Comparison of ENCODE assay signal across 15 cellular contexts in the genomic region with DNA sequence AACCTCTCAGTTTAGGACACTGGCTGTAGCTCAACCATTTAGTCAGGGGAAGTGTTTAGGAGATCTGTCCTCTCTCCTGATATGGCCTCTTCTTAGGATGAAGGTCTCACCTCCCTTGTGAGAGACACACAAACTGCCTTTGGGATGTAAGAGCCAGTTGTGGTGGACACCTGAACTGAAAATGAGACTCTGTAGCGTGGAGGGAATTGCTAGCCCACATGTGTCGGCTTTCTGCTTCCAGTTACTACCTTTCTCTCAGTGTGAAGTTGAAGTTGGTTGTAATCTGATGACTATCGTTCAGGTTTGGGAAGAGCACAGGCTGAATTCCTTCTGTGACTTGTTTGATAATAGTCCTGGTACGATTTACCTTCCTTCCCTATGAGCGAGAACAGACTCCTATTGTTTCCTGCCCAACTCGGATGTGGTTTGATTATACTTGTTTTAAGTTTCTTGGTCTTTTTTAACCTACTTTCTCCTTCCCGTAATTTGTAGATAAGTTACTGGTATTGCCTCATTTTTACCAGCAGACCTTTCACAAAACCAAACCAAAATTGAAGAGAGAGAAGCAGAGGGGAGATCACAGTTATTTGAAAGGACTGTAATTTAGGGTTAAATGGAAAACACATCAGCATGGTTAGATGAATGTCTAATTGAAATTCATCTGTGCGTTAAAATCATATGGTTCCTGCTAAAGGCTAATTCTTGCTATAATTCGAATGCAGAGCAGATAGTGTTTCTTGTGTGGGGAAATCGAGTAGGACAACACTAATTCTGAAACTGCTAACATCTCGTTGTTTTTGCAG. TPM values are rescaled to one million over a fixed set of nuclear protein-coding genes. Genes with fewer than 3 reads are reported as not detected.
DNase-seq lines count a peak whose midpoint lies in the region; ATAC-seq and TF ChIP-seq lines count a peak whose summit lies in the region.
"Had no signal": no experiment of that assay in that cellular context is flagged by ENCODE, and none has a peak within 500 bp of the region (broad histone marks: within the 10 kb centered on the region; RNA-seq: fewer than 3 reads in every experiment).

No MANE protein-coding gene starts in this region.

- peak overlapping the region; percentile 1 to 68 (median 28) for H3K27ac Mint-ChIP-seq in CD4-positive, alpha-beta memory T cell
- H3K27ac Mint-ChIP-seq in activated B cell treated with CpG ODN at 0.5 μM for 24 hours = peak overlapping the region; percentile 47
- H3K27ac Mint-ChIP-seq in effector memory CD8-positive, alpha-beta T cell = peak overlapping the region; percentile 2 to 39

- H3K27me3 Mint-ChIP-seq in CD4-positive, alpha-beta memory T cell = no peaks in the 10 kb centered on the region
- H3K27me3 Mint-ChIP-seq in activated B cell treated with CpG ODN at 0.5 μM for 24 hours = no peaks in the 10 kb centered on the region
- no peaks in the 10 kb centered on the region for H3K27me3 Mint-ChIP-seq in effector memory CD8-positive, alpha-beta T cell

- H3K4me1 Mint-ChIP-seq in CD4-positive, alpha-beta memory T cell = peaks cover 42 to 68% (median 60%) of the 10 kb centered on the region in 4 donors
- peaks cover 62% of the 10 kb centered on the region for H3K4me1 Mint-ChIP-seq in activated B cell treated with CpG ODN at 0.5 μM for 24 hours
- H3K4me1 Mint-ChIP-seq in effector memory CD8-positive, alpha-beta T cell (ENCODE audit: low read depth in 2 of 2) = peaks cover 23 to 42% of the 10 kb centered on the region in 2 donors

- peak overlapping the region; percentile 50 to 87 (median 74) for H3K4me3 Mint-ChIP-seq in CD4-positive, alpha-beta memory T cell
- no peak overlapping the region for H3K4me3 Mint-ChIP-seq in activated B cell treated with CpG ODN at 0.5 μM for 24 hours
- H3K4me3 Mint-ChIP-seq in effector memory CD8-positive, alpha-beta T cell = peak overlapping the region; percentile 53

- H3K9ac ChIP-seq in DND-41 (ENCODE audit: low read depth, low read length) = peak overlapping the region; percentile 28

- TF ChIP-seq CTCF in DND-41 (IDR thresholded peaks at IDR 0.05; ENCODE audit: borderline replicate concordance, extremely low read depth, low read length, poor library complexity, severe bottlenecking) (no peak), activated B cell treated with CpG ODN at 0.5 μM for 24 hours (IDR thresholded peaks at IDR 0.05) (no peak), coronary artery (IDR thresholded peaks at IDR 0.05) (no peak)

- POLR2A ChIA-PET in CD4-positive, alpha-beta memory T cell (lab: Charles Lee; ENCODE audit: partially characterized antibody) = no interaction called here
- POLR2A ChIA-PET in activated B cell treated with CpG ODN at 0.5 μM for 24 hours (lab: Charles Lee) = no interaction called here

- H3K4me3 ChIP-seq in CD4-positive, alpha-beta memory T cell (ENCODE audit: low read length in 2 of 2) = peak overlapping the region in 1 of 2 donors; percentile 32
- H3K4me3 ChIP-seq in DND-41 (ENCODE audit: low read depth in 1 of 2, low read length in 2 of 2) (peak overlapping the region in 1 of 2 experiments; percentile 10; a peak in 1 of 4 replicates), coronary artery (no peak overlapping the region)
- H3K4me3 ChIP-seq: ovary, upper lobe of right lung had no signal

- peak overlapping the region; percentile 34 for H3K27ac ChIP-seq in CD4-positive, alpha-beta memory T cell (ENCODE audit: low read depth, low read length)
- H3K27ac ChIP-seq in DND-41 (ENCODE audit: low read length) (peak overlapping the region; percentile 77), coronary artery (no peak overlapping the region)
- H3K27ac ChIP-seq: ovary, upper lobe of right lung had no signal

- intact Hi-C loops in CD4-positive, alpha-beta memory T cell (cut with micrococcal nuclease) = no loop called here
- intact Hi-C loops in activated B cell treated with CpG ODN at 0.5 μM for 24 hours (cut with micrococcal nuclease) = no loop called here

- no peak overlapping the region for H2AFZ ChIP-seq in DND-41 (ENCODE audit: low read depth, low read length)

- H3K4me2 ChIP-seq in DND-41 (ENCODE audit: insufficient read depth, low read length) = peak overlapping the region; percentile 44

- no peaks in the 10 kb centered on the region for H3K36me3 ChIP-seq in CD4-positive, alpha-beta memory T cell (ENCODE audit: insufficient read depth, low read length)
- H3K36me3 ChIP-seq in DND-41 (ENCODE audit: insufficient read depth, low read length) = peaks cover 67% of the 10 kb centered on the region
- H3K36me3 ChIP-seq: ovary had no signal

- CTCF ChIA-PET in CD4-positive, alpha-beta memory T cell (lab: Charles Lee; ENCODE audit: partially characterized antibody) = interaction anchor here (1.1 kb wide), 1 partner anchor 311 kb away, joined by 3 read pairs; no protein-coding TSS in a partner anchor
- CTCF ChIA-PET in activated B cell treated with CpG ODN at 0.5 μM for 24 hours (lab: Charles Lee) = no interaction called here

- peaks cover 0 to 3% (median 0%) of the 10 kb centered on the region in 8 donors for H3K9me3 Mint-ChIP-seq in CD4-positive, alpha-beta memory T cell
- no peaks in the 10 kb centered on the region for H3K9me3 Mint-ChIP-seq in activated B cell treated with CpG ODN at 0.5 μM for 24 hours
- H3K9me3 Mint-ChIP-seq in effector memory CD8-positive, alpha-beta T cell = no peaks in the 10 kb centered on the region

- ATAC-seq in DND-41 (ENCODE audit: insufficient read depth, low read depth) (peak; percentile 75), activated B cell treated with CpG ODN at 0.5 μM for 24 hours (ENCODE audit: low read depth) (no peak), HG03521 (IDR thresholded peaks at IDR 0.05; ENCODE audit: unreplicated experiment) (no peak)
- peak; percentile 41 for ATAC-seq in effector memory CD8-positive, alpha-beta T cell (replicated peaks)
- ATAC-seq: left lobe of liver had no signal

- H3K36me3 Mint-ChIP-seq in CD4-positive, alpha-beta memory T cell = peaks cover 30% of the 10 kb centered on the region in 2 donors
- H3K36me3 Mint-ChIP-seq in activated B cell treated with CpG ODN at 0.5 μM for 24 hours (ENCODE audit: low read depth) = peaks cover 80% of the 10 kb centered on the region
- H3K36me3 Mint-ChIP-seq in effector memory CD8-positive, alpha-beta T cell (ENCODE audit: insufficient read depth) = peaks cover 3% of the 10 kb centered on the region

- H3K79me2 ChIP-seq in DND-41 (ENCODE audit: insufficient read depth, low read length) = peaks cover 26% of the 10 kb centered on the region

- no peaks in the 10 kb centered on the region for H3K27me3 ChIP-seq in CD4-positive, alpha-beta memory T cell (ENCODE audit: insufficient read depth, low read length)
- no peaks in the 10 kb centered on the region for H3K27me3 ChIP-seq in DND-41 (ENCODE audit: insufficient read depth, low read length, poor library complexity)
- H3K27me3 ChIP-seq: ovary, upper lobe of right lung had no signal

- peak in 4 of 5 donors; percentile 14 to 36 (median 23) for DNase-seq in CD4-positive, alpha-beta memory T cell
- peak; percentile 45 for DNase-seq in DND-41
- no peak for DNase-seq in activated B cell treated with CpG ODN at 0.5 μM for 24 hours
- DNase-seq in effector memory CD8-positive, alpha-beta T cell = no peak
- DNase-seq in pons (ENCODE audit: low spot score) = no peak
- DNase-seq in NCI-H1105 (lab: John Stamatoyannopoulos, UW) = no peak
- no peak for DNase-seq in coronary artery (ENCODE audit: low spot score)
- DNase-seq: aorta, DMS79, foreskin melanocyte, NCI-H1417 treated with DMSO at 0.1 percent for 48 hours, ovary, upper lobe of right lung had no signal

- no peaks in the 10 kb centered on the region for H4K20me1 ChIP-seq in DND-41 (ENCODE audit: insufficient read depth, low read length)

- peaks cover 40% of the 10 kb centered on the region for H3K4me1 ChIP-seq in CD4-positive, alpha-beta memory T cell (ENCODE audit: insufficient read depth, low read length)
- H3K4me1 ChIP-seq in DND-41 (ENCODE audit: insufficient read depth, low read length) = peaks cover 45% of the 10 kb centered on the region
- H3K4me1 ChIP-seq: upper lobe of right lung had no signal

- no peaks in the 10 kb centered on the region for H3K9me3 ChIP-seq in CD4-positive, alpha-beta memory T cell (ENCODE audit: control insufficient read depth in 1 of 2, low read length in 2 of 2)
- H3K9me3 ChIP-seq in DND-41 (ENCODE audit: insufficient read depth, low read length, severe bottlenecking) = no peaks in the 10 kb centered on the region
- H3K9me3 ChIP-seq: ovary, upper lobe of right lung had no signal

RNA-seq across cellular contexts. Expression of a gene that starts 43.2 kb away (rescaled TPM):
- total RNA-seq in CD4-positive, alpha-beta memory T cell = 10 to 100 TPM; 24.8 to 28.4 TPM
- 10 to 100 TPM in 1 of 2 donors, 1 to 10 TPM in 1; 5.2 to 24.1 TPM for polyA plus RNA-seq in CD4-positive, alpha-beta memory T cell
- 53.4 and 57.6 TPM in 2 replicates for total RNA-seq in activated B cell treated with CpG ODN at 0.5 μM for 24 hours

RNA-seq across cellular contexts. Expression of a gene that starts 45.3 kb away (rescaled TPM):
- total RNA-seq in CD4-positive, alpha-beta memory T cell = 10 to 100 TPM; 37.9 to 41.2 TPM
- 10 to 100 TPM; 60.2 to 66.3 TPM for polyA plus RNA-seq in CD4-positive, alpha-beta memory T cell
- total RNA-seq in activated B cell treated with CpG ODN at 0.5 μM for 24 hours = 18.0 and 19.8 TPM in 2 replicates

Comparison
In these comparisons a context has a peak if more than half of its experiments do, and no peak if none do; other contexts are left out.
1. DNase-seq: peak in CD4-positive, alpha-beta memory T cell (4 of 5) and DND-41 (single experiment); none in activated B cell treated with CpG ODN at 0.5 μM for 24 hours (single experiment), effector memory CD8-positive, alpha-beta T cell (0 of 3), pons (single experiment), NCI-H1105 (single experiment) and coronary artery (single experiment).
2. H3K27ac ChIP-seq: peak in CD4-positive, alpha-beta memory T cell (single experiment) and DND-41 (single experiment); none in coronary artery (0 of 2).
3. ATAC-seq: peak in DND-41 (single experiment) and effector memory CD8-positive, alpha-beta T cell (single experiment); none in activated B cell treated with CpG ODN at 0.5 μM for 24 hours (single experiment) and HG03521 (single experiment).
4. Peak in every context shown above with its lines, with median percentiles within 50 percentile points of each other: H3K27ac Mint-ChIP-seq.